8 cellular contexts compared by ENCODE assay signal in genomic region chr18:42028232-42028832, GRCh38.
A peak's percentile ranks its signal among the peaks of the same experiment; 100 is the strongest.
DNase-seq lines count a peak whose midpoint lies in the region; ATAC-seq and TF ChIP-seq lines count a peak whose summit lies in the region.

No MANE protein-coding gene starts in this region.

- TF ChIP-seq CTCF in heart left ventricle (IDR thresholded peaks at IDR 0.05), result peak; percentile 50 to 87 (median 68)
- TF ChIP-seq CTCF in activated CD8-positive, alpha-beta T cell treated with anti-CD3 and anti-CD28 coated beads for 36 hours (IDR thresholded peaks at IDR 0.05), result peak; percentile 81

- no peaks in the 10 kb centered on the region for H3K27me3 ChIP-seq in heart left ventricle

- peaks cover 0 to 73% (median 47%) of the 10 kb centered on the region in 9 donors for H3K36me3 ChIP-seq in heart left ventricle

- H3K36me3 Mint-ChIP-seq in activated CD8-positive, alpha-beta T cell treated with anti-CD3 and anti-CD28 coated beads for 36 hours (ENCODE audit: low read depth), result peaks cover 32% of the 10 kb centered on the region

- no peaks in the 10 kb centered on the region for H3K9me3 Mint-ChIP-seq in activated CD8-positive, alpha-beta T cell treated with anti-CD3 and anti-CD28 coated beads for 36 hours

- CTCF ChIA-PET in activated CD8-positive, alpha-beta T cell treated with anti-CD3 and anti-CD28 coated beads for 36 hours (lab: Charles Lee), result interaction anchor here (0.7 to 4.5 kb wide), 36 partner anchors 9 to 269 kb away, joined by 3 to 59 read pairs (median 4); partner anchors contain the start of gene PIK3C3

- peak in 1 of 4 donors; percentile 50 for ATAC-seq in heart left ventricle
- ATAC-seq in Right ventricle myocardium superior (ENCODE audit: poor library complexity), result no peak
- no peak for ATAC-seq in activated CD8-positive, alpha-beta T cell treated with anti-CD3 and anti-CD28 coated beads for 36 hours
- ATAC-seq in GM19324 (IDR thresholded peaks at IDR 0.05; ENCODE audit: low FRiP score, unreplicated experiment), result no peak

- POLR2A ChIA-PET in activated CD8-positive, alpha-beta T cell treated with anti-CD3 and anti-CD28 coated beads for 36 hours (lab: Charles Lee), result interaction anchor here (1.2 kb wide), 1 partner anchor 10 kb away, joined by 3 read pairs; no protein-coding TSS in a partner anchor

- no peak overlapping the region for H3K27ac ChIP-seq in heart left ventricle

- WGBS in heart left ventricle, 4 donors, result 56 to 59% (median 56%) methylated on average over 6 of the region's 6 CpGs

- H3K9me3 ChIP-seq in heart left ventricle, result no peaks in the 10 kb centered on the region

- H3K4me1 ChIP-seq in heart left ventricle, result no peaks in the 10 kb centered on the region

- no peak overlapping the region for H3K27ac Mint-ChIP-seq in activated CD8-positive, alpha-beta T cell treated with anti-CD3 and anti-CD28 coated beads for 36 hours

- no peak overlapping the region for H3K4me3 ChIP-seq in heart left ventricle

- TF ChIP-seq POLR2A in heart left ventricle (IDR thresholded peaks at IDR 0.05), result no peak

- H3K4me1 Mint-ChIP-seq in activated CD8-positive, alpha-beta T cell treated with anti-CD3 and anti-CD28 coated beads for 36 hours (ENCODE audit: low read depth), result peaks cover 38% of the 10 kb centered on the region

- no peak overlapping the region for H3K4me3 Mint-ChIP-seq in activated CD8-positive, alpha-beta T cell treated with anti-CD3 and anti-CD28 coated beads for 36 hours

- DNase-seq in heart left ventricle (no peak), Right ventricle myocardium superior (no peak), NAMALWA (ENCODE audit: low spot score) (peak; percentile 55), germinal center (ENCODE audit: low spot score) (peak; percentile 37), islet precursor cell (no peak)
- peak; percentile 41 for DNase-seq in activated CD8-positive, alpha-beta T cell treated with anti-CD3 and anti-CD28 coated beads for 36 hours
- DNase-seq in stimulated activated CD4-positive, alpha-beta T cell treated with anti-CD3 and anti-CD28 coated beads, Interleukin-2, amount 100 ng/mL, for 4 hours (ENCODE audit: low read depth), result peak; percentile 3

- no peaks in the 10 kb centered on the region for H3K27me3 Mint-ChIP-seq in activated CD8-positive, alpha-beta T cell treated with anti-CD3 and anti-CD28 coated beads for 36 hours

- intact Hi-C loops in heart left ventricle (cut with DNase I) (no loop called here), Right ventricle myocardium superior (cut with DNase I) (no loop called here)
- intact Hi-C loops in activated CD8-positive, alpha-beta T cell treated with anti-CD3 and anti-CD28 coated beads for 36 hours (cut with micrococcal nuclease), result loop anchor here (5.0 kb wide), 1 partner anchor 46 kb away; no protein-coding TSS in a partner anchor

Comparison
In these comparisons a context has a peak if more than half of its experiments do, and no peak if none do; other contexts are left out.
1. DNase-seq: peak in NAMALWA (single experiment), activated CD8-positive, alpha-beta T cell treated with anti-CD3 and anti-CD28 coated beads for 36 hours (single experiment), germinal center (single experiment) and stimulated activated CD4-positive, alpha-beta T cell treated with anti-CD3 and anti-CD28 coated beads, Interleukin-2, amount 100 ng/mL, for 4 hours (single experiment); none in heart left ventricle (0 of 5), Right ventricle myocardium superior (single experiment) and islet precursor cell (single experiment).